Comparison of ENCODE assay signal across 8 cellular contexts in genomic region chr1:192580351-192580962, GRCh38. TPM values are rescaled to one million over a fixed set of nuclear protein-coding genes. Genes with fewer than 3 reads are reported as not detected.
DNase-seq lines count a peak whose midpoint lies in the region; ATAC-seq lines count a peak whose summit lies in the region.

No MANE protein-coding gene starts in this region.

- peaks cover 39% of the 10 kb centered on the region for H3K4me1 Mint-ChIP-seq in activated CD4-positive, alpha-beta memory T cell treated with anti-CD3 and anti-CD28 coated beads, Interleukin-2, amount 10 ng/mL, durations not matched to agents 7 days and 5 days

- no peaks in the 10 kb centered on the region for H3K9me3 Mint-ChIP-seq in activated CD4-positive, alpha-beta memory T cell treated with anti-CD3 and anti-CD28 coated beads, Interleukin-2, amount 10 ng/mL, durations not matched to agents 7 days and 5 days

- H3K4me3 Mint-ChIP-seq in activated CD4-positive, alpha-beta memory T cell treated with anti-CD3 and anti-CD28 coated beads, Interleukin-2, amount 10 ng/mL, durations not matched to agents 7 days and 5 days: peak overlapping the region; percentile 15

- peak; percentile 2 for DNase-seq in NCI-H2171 treated with DMSO at 0.1 percent for 48 hours (lab: John Stamatoyannopoulos, UW)
- DNase-seq in NCI-H2171 (lab: John Stamatoyannopoulos, UW): no peak
- peak; percentile 71 for DNase-seq in HT1080 (ENCODE audit: low read depth)
- no peak for DNase-seq in activated CD4-positive, alpha-beta memory T cell treated with anti-CD3 and anti-CD28 coated beads, Interleukin-2, amount 10 ng/mL, durations not matched to agents 7 days and 5 days
- no peak for DNase-seq in left cardiac atrium
- DNase-seq in stimulated activated naive CD8-positive, alpha-beta T cell treated with anti-CD3 and anti-CD28 coated beads, Interleukin-15, Interleukin-2, amounts not matched to agents 100 U/mL and 50 U/mL, for 24 hours: no peak
- DNase-seq in COLO668 (lab: John Stamatoyannopoulos, UW; ENCODE audit: unreplicated experiment): no peak

- POLR2A ChIA-PET in activated CD4-positive, alpha-beta memory T cell treated with anti-CD3 and anti-CD28 coated beads, Interleukin-2, amount 10 ng/mL, durations not matched to agents 7 days and 5 days (lab: Charles Lee): interaction anchor here (2.6 to 3.3 kb wide), 2 partner anchors 35 to 64 kb away, joined by 9 to 12 read pairs; no protein-coding TSS in a partner anchor

- no peaks in the 10 kb centered on the region for H3K27me3 Mint-ChIP-seq in activated CD4-positive, alpha-beta memory T cell treated with anti-CD3 and anti-CD28 coated beads, Interleukin-2, amount 10 ng/mL, durations not matched to agents 7 days and 5 days

- no peak overlapping the region for H3K27ac Mint-ChIP-seq in activated CD4-positive, alpha-beta memory T cell treated with anti-CD3 and anti-CD28 coated beads, Interleukin-2, amount 10 ng/mL, durations not matched to agents 7 days and 5 days

- CTCF ChIA-PET in activated CD4-positive, alpha-beta memory T cell treated with anti-CD3 and anti-CD28 coated beads, Interleukin-2, amount 10 ng/mL, durations not matched to agents 7 days and 5 days (lab: Charles Lee): interaction anchor here (0.6 to 8.2 kb wide), 5 partner anchors 18 to 105 kb away, joined by 3 to 94 read pairs (median 4); no protein-coding TSS in a partner anchor

- H3K36me3 Mint-ChIP-seq in activated CD4-positive, alpha-beta memory T cell treated with anti-CD3 and anti-CD28 coated beads, Interleukin-2, amount 10 ng/mL, durations not matched to agents 7 days and 5 days (ENCODE audit: low read depth): peaks cover 46% of the 10 kb centered on the region

- ATAC-seq in GM19452 (IDR thresholded peaks at IDR 0.05; ENCODE audit: unreplicated experiment) (peak; percentile 36), left cardiac atrium (peak; percentile 77 to 85)
- ATAC-seq in stimulated activated naive CD8-positive, alpha-beta T cell treated with anti-CD3 and anti-CD28 coated beads, Interleukin-15, Interleukin-2, amounts not matched to agents 100 U/mL and 50 U/mL, for 24 hours: peak; percentile 41

- intact Hi-C loops in left cardiac atrium (cut with DNase I): no loop called here

RNA-seq across cellular contexts. Expression of gene RGS1, which starts 4.9 kb away (rescaled TPM):
- not detected in 2 replicates for total RNA-seq in HT1080 (2014; rRNA removed; shearing (Covaris generic))
- polyA plus RNA-seq in HT1080 (2015; cell fraction: cytosol; rRNA removed): not detected in 2 replicates
- polyA plus RNA-seq in HT1080 (2015; cell fraction: nucleus; rRNA removed): not detected in 2 replicates
- total RNA-seq in activated CD4-positive, alpha-beta memory T cell treated with anti-CD3 and anti-CD28 coated beads, Interleukin-2, amount 10 ng/mL, durations not matched to agents 7 days and 5 days: 10 to 100 TPM; 67.3 to 69.2 TPM
- 1 to 10 TPM; 1.8 to 3.5 TPM for total RNA-seq in left cardiac atrium

RNA-seq across cellular contexts. Expression of gene RGS13, which starts 55.5 kb away (rescaled TPM):
- total RNA-seq in HT1080 (2014; rRNA removed; shearing (Covaris generic)): not detected in 2 replicates
- polyA plus RNA-seq in HT1080 (2015; cell fraction: cytosol; rRNA removed): not detected in 2 replicates
- polyA plus RNA-seq in HT1080 (2015; cell fraction: nucleus; rRNA removed): not detected in 2 replicates
- total RNA-seq in activated CD4-positive, alpha-beta memory T cell treated with anti-CD3 and anti-CD28 coated beads, Interleukin-2, amount 10 ng/mL, durations not matched to agents 7 days and 5 days: not detected
- total RNA-seq in left cardiac atrium: under 1 TPM in 1 of 2 donors, not detected in 1; 0.32 TPM

Comparison
In these comparisons a context has a peak if more than half of its experiments do, and no peak if none do; other contexts are left out.
1. DNase-seq: peak in NCI-H2171 treated with DMSO at 0.1 percent for 48 hours (single experiment) and HT1080 (single experiment); none in NCI-H2171 (single experiment), activated CD4-positive, alpha-beta memory T cell treated with anti-CD3 and anti-CD28 coated beads, Interleukin-2, amount 10 ng/mL, durations not matched to agents 7 days and 5 days (single experiment), left cardiac atrium (single experiment), stimulated activated naive CD8-positive, alpha-beta T cell treated with anti-CD3 and anti-CD28 coated beads, Interleukin-15, Interleukin-2, amounts not matched to agents 100 U/mL and 50 U/mL, for 24 hours (single experiment) and COLO668 (single experiment).
2. RNA of gene RGS1, which starts 4.9 kb away (total RNA-seq): 67.3 to 69.2 TPM in activated CD4-positive, alpha-beta memory T cell treated with anti-CD3 and anti-CD28 coated beads, Interleukin-2, amount 10 ng/mL, durations not matched to agents 7 days and 5 days; 1.8 to 3.5 TPM in left cardiac atrium and not detected in HT1080; every median in the first group is over 10 times any median in the second.
3. Peak in every context shown above with its lines, with median percentiles within 50 percentile points of each other: ATAC-seq.